Comparison of ENCODE assay signal across 8 cellular contexts in the genomic region with DNA sequence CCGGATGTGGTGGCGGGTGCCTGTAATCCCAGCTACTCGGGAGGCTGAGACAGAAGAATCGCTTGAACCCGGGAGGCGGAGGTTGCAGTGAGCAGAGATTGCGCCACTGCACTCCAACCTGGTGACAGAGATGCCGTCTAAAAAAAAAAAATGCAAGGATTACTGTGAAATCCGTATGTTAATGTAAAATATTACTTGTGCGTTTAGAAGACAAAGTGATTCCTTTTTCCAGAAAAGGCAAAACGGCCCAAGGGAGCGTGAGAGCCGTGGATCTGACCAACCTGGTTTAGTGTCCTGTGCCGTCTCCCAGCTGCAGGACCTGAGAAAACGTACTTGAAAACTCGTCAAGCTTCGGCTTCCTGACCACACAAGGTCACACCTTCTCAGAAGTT. TPM values are rescaled to one million over a fixed set of nuclear protein-coding genes. Genes with fewer than 3 reads are reported as not detected.
DNase-seq lines count a peak whose midpoint lies in the region; ATAC-seq and TF ChIP-seq lines count a peak whose summit lies in the region.

No MANE protein-coding gene starts in this region.

- peak overlapping the region; percentile 77 to 92 (median 85) for H3K4me3 Mint-ChIP-seq in CD8-positive, alpha-beta memory T cell
- H3K4me3 Mint-ChIP-seq in osteocyte (ENCODE audit: unreplicated experiment) = peak overlapping the region; percentile 82

- H3K9me3 ChIP-seq in CD8-positive, alpha-beta memory T cell (ENCODE audit: low read length) = no peaks in the 10 kb centered on the region
- no peaks in the 10 kb centered on the region for H3K9me3 ChIP-seq in Panc1 (ENCODE audit: control insufficient read depth, insufficient read depth, low read depth, low read length)

- POLR2A ChIA-PET in CD8-positive, alpha-beta memory T cell (lab: Charles Lee) = interaction anchor here (0.7 kb wide), 1 partner anchor 13 kb away, joined by 3 read pairs; no protein-coding TSS in a partner anchor
- POLR2A ChIA-PET in Panc1 (lab: Charles Lee) = no interaction called here

- ATAC-seq in Panc1 = no peak

- intact Hi-C loops in Panc1 (cut with micrococcal nuclease; ENCODE audit: unreplicated experiment) = no loop called here

- no peaks in the 10 kb centered on the region for H3K27me3 Mint-ChIP-seq in CD8-positive, alpha-beta memory T cell
- H3K27me3 Mint-ChIP-seq in osteocyte (ENCODE audit: unreplicated experiment) = no peaks in the 10 kb centered on the region

- in situ Hi-C loops in Panc1 (cut with HindIII; ENCODE audit: low pct_unique_long_range_greater_than_20kb, low sequenced_read_pairs) = no loop called here

- no peaks in the 10 kb centered on the region for H3K36me3 ChIP-seq in CD8-positive, alpha-beta memory T cell (ENCODE audit: insufficient read depth, low read length)
- H3K36me3 ChIP-seq in Panc1 (ENCODE audit: control insufficient read depth, insufficient read depth, low read length) = no peaks in the 10 kb centered on the region; the same call in 1 of the 2 replicates

- peaks cover 0 to 1% (median 0%) of the 10 kb centered on the region in 3 donors for H3K36me3 Mint-ChIP-seq in CD8-positive, alpha-beta memory T cell
- no peaks in the 10 kb centered on the region for H3K36me3 Mint-ChIP-seq in osteocyte (ENCODE audit: unreplicated experiment)

- peak overlapping the region in 6 of 8 donors; percentile 10 to 79 (median 57) for H3K27ac Mint-ChIP-seq in CD8-positive, alpha-beta memory T cell
- H3K27ac Mint-ChIP-seq in osteocyte (ENCODE audit: unreplicated experiment) = peak overlapping the region; percentile 77

- no peaks in the 10 kb centered on the region for H3K27me3 ChIP-seq in CD8-positive, alpha-beta memory T cell (ENCODE audit: insufficient read depth, low read length, poor library complexity, severe bottlenecking)
- H3K27me3 ChIP-seq in Panc1 (ENCODE audit: control insufficient read depth, insufficient read depth, low read length) = no peaks in the 10 kb centered on the region

- CTCF ChIA-PET in CD8-positive, alpha-beta memory T cell (lab: Charles Lee) = interaction anchor here (0.9 to 7.5 kb wide), 5 partner anchors 12 to 343 kb away, joined by 3 to 76 read pairs (median 3); no protein-coding TSS in a partner anchor
- CTCF ChIA-PET in Panc1 (lab: Charles Lee) = no interaction called here

- no peak for DNase-seq in CD8-positive, alpha-beta memory T cell
- DNase-seq in Panc1 (ENCODE audit: low read depth, low spot score) (no peak), epithelial cell of esophagus (ENCODE audit: low read depth) (no peak), osteocyte (ENCODE audit: extremely low spot score, unreplicated experiment) (no peak), HK-2 (ENCODE audit: unreplicated experiment) (no peak), NOMO-1 treated with dmso at 0.1 percent for 144 hours (lab: John Stamatoyannopoulos, UW; ENCODE audit: unreplicated experiment) (no peak), NCI-H748 treated with DMSO at 0.1 percent for 48 hours (lab: John Stamatoyannopoulos, UW) (no peak)
- DNase-seq in stimulated activated CD8-positive, alpha-beta memory T cell treated with anti-CD3 and anti-CD28 coated beads, Interleukin-4, amount 100 ng/mL, for 48 hours = no peak

- H3K4me1 Mint-ChIP-seq in CD8-positive, alpha-beta memory T cell = peaks cover 28 to 46% (median 39%) of the 10 kb centered on the region in 3 donors
- peaks cover 21% of the 10 kb centered on the region for H3K4me1 Mint-ChIP-seq in osteocyte (ENCODE audit: unreplicated experiment)

- peak overlapping the region; percentile 80 for H3K4me3 ChIP-seq in CD8-positive, alpha-beta memory T cell (ENCODE audit: low read length)
- H3K4me3 ChIP-seq in Panc1 (ENCODE audit: low read depth in 2 of 2, low read length in 2 of 2) (peak overlapping the region; percentile 70 to 73), epithelial cell of esophagus (ENCODE audit: low read length) (peak overlapping the region; percentile 70)

- H3K9me3 Mint-ChIP-seq in CD8-positive, alpha-beta memory T cell = no peaks in the 10 kb centered on the region
- no peaks in the 10 kb centered on the region for H3K9me3 Mint-ChIP-seq in osteocyte (ENCODE audit: unreplicated experiment)

- TF ChIP-seq CTCF in Panc1 (IDR thresholded peaks at IDR 0.05) (no peak), epithelial cell of esophagus (IDR thresholded peaks at IDR 0.05; ENCODE audit: insufficient read depth, low read depth, low read length, missing control alignments) (no peak), osteocyte (IDR thresholded peaks at IDR 0.05) (no peak)

- H3K27ac ChIP-seq in CD8-positive, alpha-beta memory T cell (ENCODE audit: low read depth, low read length) = peak overlapping the region; percentile 61
- H3K27ac ChIP-seq in Panc1 (ENCODE audit: low read length) = peak overlapping the region; percentile 70

- peaks cover 34% of the 10 kb centered on the region for H3K4me1 ChIP-seq in CD8-positive, alpha-beta memory T cell (ENCODE audit: insufficient read depth, low read length)
- H3K4me1 ChIP-seq in Panc1 (ENCODE audit: control insufficient read depth, insufficient read depth, low read length) = peaks cover 9% of the 10 kb centered on the region

- BruUV-seq in Panc1 (replicated peaks; lab: Mats Ljungman, UMichigan) = no TSS peak

RNA-seq across cellular contexts. Expression of a gene that starts 0.9 kb away (rescaled TPM):
- 10 to 100 TPM; 38.6 to 40.0 TPM for total RNA-seq in CD8-positive, alpha-beta memory T cell
- 53.5 TPM for polyA plus RNA-seq in CD8-positive, alpha-beta memory T cell
- total RNA-seq in Panc1 (2021; ENCODE audit: unreplicated experiment) (37.2 TPM), osteocyte (30.7 and 31.4 TPM in 2 replicates)
- 62.5 TPM for polyA plus RNA-seq in Panc1 (2012; ENCODE audit: insufficient read length)

RNA-seq across cellular contexts. Expression of a gene that starts 37.0 kb away (rescaled TPM):
- total RNA-seq in CD8-positive, alpha-beta memory T cell = under 1 TPM; 0.11 to 0.15 TPM
- not detected for polyA plus RNA-seq in CD8-positive, alpha-beta memory T cell
- 0.44 TPM for total RNA-seq in Panc1 (2021; ENCODE audit: unreplicated experiment)
- polyA plus RNA-seq in Panc1 (2012; ENCODE audit: insufficient read length) = 0.40 TPM
- 0.37 and 0.48 TPM in 2 replicates for total RNA-seq in osteocyte
